1 cellular context compared by ENCODE assay signal in the genomic region with DNA sequence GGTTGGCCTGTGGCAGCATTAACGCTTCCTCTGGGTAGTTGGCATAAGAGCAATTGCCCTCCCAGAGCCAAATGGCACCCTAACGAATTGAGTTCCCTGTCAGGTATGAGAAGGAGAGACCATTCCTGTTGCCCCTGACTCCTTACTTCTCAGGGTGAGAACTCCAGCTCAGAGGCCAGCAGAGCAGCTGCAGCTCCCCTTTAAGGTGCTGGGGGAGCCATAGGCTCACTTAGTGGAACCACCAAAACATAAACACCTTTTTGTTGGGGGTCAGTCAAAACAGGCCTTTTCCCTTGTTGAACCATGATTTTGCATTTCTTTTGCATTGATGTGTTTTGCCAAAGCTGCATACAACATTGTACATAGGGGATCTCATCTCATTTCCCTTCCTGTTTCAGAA.
TF ChIP-seq lines count a peak whose summit lies in the region.

No MANE protein-coding gene starts in this region.

TF ChIP-seq in WTC11, 78 proteins besides CTCF, POLR2A, EP300 and RAD21 (continued from another document):
- TF ChIP-seq TEAD1 (CRISPR knock-in tag; IDR thresholded peaks at IDR 0.05) (no peak), CBFB (CRISPR knock-in tag; IDR thresholded peaks at IDR 0.05; ENCODE audit: low read depth) (no peak), IRF1 (CRISPR knock-in tag; IDR thresholded peaks at IDR 0.05) (no peak), ZBTB21 (CRISPR knock-in tag; IDR thresholded peaks at IDR 0.05; ENCODE audit: borderline replicate concordance) (no peak), EMX1 (CRISPR knock-in tag; IDR thresholded peaks at IDR 0.05) (no peak), ERG (CRISPR knock-in tag; IDR thresholded peaks at IDR 0.05) (no peak), ZNF423 (CRISPR knock-in tag; IDR thresholded peaks at IDR 0.05) (no peak), NFATC4 (CRISPR knock-in tag; IDR thresholded peaks at IDR 0.05) (no peak), ZNF317 (CRISPR knock-in tag; IDR thresholded peaks at IDR 0.05; ENCODE audit: borderline replicate concordance, low read depth) (no peak), GABPB1 (CRISPR knock-in tag; IDR thresholded peaks at IDR 0.05) (no peak), TEAD4 (CRISPR knock-in tag; IDR thresholded peaks at IDR 0.05) (no peak), NFE2L1 (CRISPR knock-in tag; IDR thresholded peaks at IDR 0.05) (no peak)
- TF ChIP-seq, protein P1, sequence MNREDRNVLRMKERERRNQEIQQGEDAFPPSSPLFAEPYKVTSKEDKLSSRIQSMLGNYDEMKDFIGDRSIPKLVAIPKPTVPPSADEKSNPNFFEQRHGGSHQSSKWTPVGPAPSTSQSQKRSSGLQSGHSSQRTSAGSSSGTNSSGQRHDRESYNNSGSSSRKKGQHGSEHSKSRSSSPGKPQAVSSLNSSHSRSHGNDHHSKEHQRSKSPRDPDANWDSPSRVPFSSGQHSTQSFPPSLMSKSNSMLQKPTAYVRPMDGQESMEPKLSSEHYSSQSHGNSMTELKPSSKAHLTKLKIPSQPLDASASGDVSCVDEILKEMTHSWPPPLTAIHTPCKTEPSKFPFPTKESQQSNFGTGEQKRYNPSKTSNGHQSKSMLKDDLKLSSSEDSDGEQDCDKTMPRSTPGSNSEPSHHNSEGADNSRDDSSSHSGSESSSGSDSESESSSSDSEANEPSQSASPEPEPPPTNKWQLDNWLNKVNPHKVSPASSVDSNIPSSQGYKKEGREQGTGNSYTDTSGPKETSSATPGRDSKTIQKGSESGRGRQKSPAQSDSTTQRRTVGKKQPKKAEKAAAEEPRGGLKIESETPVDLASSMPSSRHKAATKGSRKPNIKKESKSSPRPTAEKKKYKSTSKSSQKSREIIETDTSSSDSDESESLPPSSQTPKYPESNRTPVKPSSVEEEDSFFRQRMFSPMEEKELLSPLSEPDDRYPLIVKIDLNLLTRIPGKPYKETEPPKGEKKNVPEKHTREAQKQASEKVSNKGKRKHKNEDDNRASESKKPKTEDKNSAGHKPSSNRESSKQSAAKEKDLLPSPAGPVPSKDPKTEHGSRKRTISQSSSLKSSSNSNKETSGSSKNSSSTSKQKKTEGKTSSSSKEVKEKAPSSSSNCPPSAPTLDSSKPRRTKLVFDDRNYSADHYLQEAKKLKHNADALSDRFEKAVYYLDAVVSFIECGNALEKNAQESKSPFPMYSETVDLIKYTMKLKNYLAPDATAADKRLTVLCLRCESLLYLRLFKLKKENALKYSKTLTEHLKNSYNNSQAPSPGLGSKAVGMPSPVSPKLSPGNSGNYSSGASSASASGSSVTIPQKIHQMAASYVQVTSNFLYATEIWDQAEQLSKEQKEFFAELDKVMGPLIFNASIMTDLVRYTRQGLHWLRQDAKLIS (CRISPR knock-in tag; IDR thresholded peaks at IDR 0.05; ENCODE audit: borderline replicate concordance): no peak
